ENCODE assay signal across 9 cellular contexts in genomic region chr1:164588388-164589341, GRCh38. TPM values are rescaled to one million over a fixed set of nuclear protein-coding genes. Genes with fewer than 3 reads are reported as not detected.
DNase-seq lines count a peak whose midpoint lies in the region; ATAC-seq, FAIRE-seq and TF ChIP-seq lines count a peak whose summit lies in the region.
"Had no signal": no experiment of that assay in that cellular context is flagged by ENCODE, and none has a peak within 500 bp of the region (broad histone marks: within the 10 kb centered on the region; RNA-seq: fewer than 3 reads in every experiment).

No MANE protein-coding gene starts in this region.

- TF ChIP-seq POLR2A in prostate gland (IDR thresholded peaks at IDR 0.05) = no peak

- H3K36me3 ChIP-seq in prostate gland = no peaks in the 10 kb centered on the region

- H3K9me3 ChIP-seq in prostate gland = no peaks in the 10 kb centered on the region

- ATAC-seq in Right ventricle myocardium superior (ENCODE audit: poor library complexity) (peak; percentile 74), HG02973 (IDR thresholded peaks at IDR 0.05; ENCODE audit: unreplicated experiment) (no peak), HG03439 (IDR thresholded peaks at IDR 0.05; ENCODE audit: unreplicated experiment) (no peak), HG03571 (IDR thresholded peaks at IDR 0.05; ENCODE audit: unreplicated experiment) (no peak)

- peaks cover 21% of the 10 kb centered on the region for H3K4me1 ChIP-seq in prostate gland (replicated peaks)

- FAIRE-seq in frontal cortex (lab: Jason Lieb, UNC) = no peak
- FAIRE-seq: GM12892 had no signal

- no peaks in the 10 kb centered on the region for H3K27me3 ChIP-seq in prostate gland (replicated peaks; ENCODE audit: insufficient read depth)

- peak overlapping the region; percentile 86 to 88 for H3K27ac ChIP-seq in prostate gland

- intact Hi-C loops in Right ventricle myocardium superior (cut with DNase I) = no loop called here
- intact Hi-C loops in prostate gland (cut with DNase I) = no loop called here

- no peak for TF ChIP-seq CTCF in prostate gland (IDR thresholded peaks at IDR 0.05)

- peak overlapping the region; percentile 0 to 18 for H3K4me3 ChIP-seq in prostate gland

- DNase-seq in DMS153 (lab: John Stamatoyannopoulos, UW) = peak; percentile 25
- DNase-seq in RPMI8226 = peak; percentile 78
- DNase-seq in Right ventricle myocardium superior = peak; percentile 88
- no peak for DNase-seq in prostate gland (ENCODE audit: low spot score)
- DNase-seq in frontal cortex (ENCODE audit: low spot score in 2 of 2) = no peak

- WGBS in prostate gland = 6% methylated on average over 19 of the region's 19 CpGs

RNA-seq across cellular contexts. Expression of gene PBX1, which starts 29.7 kb away (rescaled TPM):
- 69.1 TPM for total RNA-seq in Right ventricle myocardium superior
- total RNA-seq in prostate gland = 10 to 100 TPM; 50.2 to 60.4 TPM
- total RNA-seq in frontal cortex = 197 TPM

Comparison
In these comparisons a context has a peak if more than half of its experiments do, and no peak if none do; other contexts are left out.
1. DNase-seq: peak in DMS153 (single experiment), RPMI8226 (single experiment) and Right ventricle myocardium superior (single experiment); none in prostate gland (single experiment) and frontal cortex (0 of 2).